ENCODE assay signal across 1 cellular context in the genomic region with DNA sequence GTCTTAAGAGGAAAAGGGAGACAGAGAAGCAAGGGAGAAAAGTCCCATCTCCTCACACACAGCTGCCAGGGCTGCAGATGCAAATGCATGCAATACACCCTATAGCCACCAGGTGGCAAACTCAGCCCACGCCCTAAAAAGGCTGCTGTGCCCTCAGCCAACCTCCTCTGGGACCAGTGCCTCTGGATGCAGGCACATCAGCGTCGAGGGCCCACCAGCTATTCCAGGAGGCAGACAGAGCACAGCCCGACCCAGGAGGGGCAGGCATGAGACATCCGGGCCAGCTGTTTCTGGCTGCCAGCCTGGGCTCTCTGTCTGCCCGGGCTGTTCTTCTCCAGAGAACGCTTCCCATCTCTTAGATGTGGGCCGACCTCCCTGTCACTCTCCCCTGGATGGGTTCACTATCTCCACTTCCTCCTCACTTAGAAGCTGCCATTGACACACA.
TF ChIP-seq lines count a peak whose summit lies in the region.

No MANE protein-coding gene starts in this region.

TF ChIP-seq in GM23338, 12 proteins besides CTCF, POLR2A, EP300 and RAD21 (continued from another document):
- TF ChIP-seq, protein P1, sequence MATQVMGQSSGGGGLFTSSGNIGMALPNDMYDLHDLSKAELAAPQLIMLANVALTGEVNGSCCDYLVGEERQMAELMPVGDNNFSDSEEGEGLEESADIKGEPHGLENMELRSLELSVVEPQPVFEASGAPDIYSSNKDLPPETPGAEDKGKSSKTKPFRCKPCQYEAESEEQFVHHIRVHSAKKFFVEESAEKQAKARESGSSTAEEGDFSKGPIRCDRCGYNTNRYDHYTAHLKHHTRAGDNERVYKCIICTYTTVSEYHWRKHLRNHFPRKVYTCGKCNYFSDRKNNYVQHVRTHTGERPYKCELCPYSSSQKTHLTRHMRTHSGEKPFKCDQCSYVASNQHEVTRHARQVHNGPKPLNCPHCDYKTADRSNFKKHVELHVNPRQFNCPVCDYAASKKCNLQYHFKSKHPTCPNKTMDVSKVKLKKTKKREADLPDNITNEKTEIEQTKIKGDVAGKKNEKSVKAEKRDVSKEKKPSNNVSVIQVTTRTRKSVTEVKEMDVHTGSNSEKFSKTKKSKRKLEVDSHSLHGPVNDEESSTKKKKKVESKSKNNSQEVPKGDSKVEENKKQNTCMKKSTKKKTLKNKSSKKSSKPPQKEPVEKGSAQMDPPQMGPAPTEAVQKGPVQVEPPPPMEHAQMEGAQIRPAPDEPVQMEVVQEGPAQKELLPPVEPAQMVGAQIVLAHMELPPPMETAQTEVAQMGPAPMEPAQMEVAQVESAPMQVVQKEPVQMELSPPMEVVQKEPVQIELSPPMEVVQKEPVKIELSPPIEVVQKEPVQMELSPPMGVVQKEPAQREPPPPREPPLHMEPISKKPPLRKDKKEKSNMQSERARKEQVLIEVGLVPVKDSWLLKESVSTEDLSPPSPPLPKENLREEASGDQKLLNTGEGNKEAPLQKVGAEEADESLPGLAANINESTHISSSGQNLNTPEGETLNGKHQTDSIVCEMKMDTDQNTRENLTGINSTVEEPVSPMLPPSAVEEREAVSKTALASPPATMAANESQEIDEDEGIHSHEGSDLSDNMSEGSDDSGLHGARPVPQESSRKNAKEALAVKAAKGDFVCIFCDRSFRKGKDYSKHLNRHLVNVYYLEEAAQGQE (IDR thresholded peaks at IDR 0.05; ENCODE audit: unreplicated experiment): no peak
- TF ChIP-seq JUNB (IDR thresholded peaks at IDR 0.05; ENCODE audit: unreplicated experiment): no peak
TF ChIP-seq in GM23338: peak in this region for 0.
